11 cellular contexts compared by ENCODE assay signal in genomic region chr4:134024251-134024650, GRCh38.
DNase-seq lines count a peak whose midpoint lies in the region; ATAC-seq and TF ChIP-seq lines count a peak whose summit lies in the region.
"Had no signal": no experiment of that assay in that cellular context is flagged by ENCODE, and none has a peak within 500 bp of the region (broad histone marks: within the 10 kb centered on the region; RNA-seq: fewer than 3 reads in every experiment).

No MANE protein-coding gene starts in this region.

- ATAC-seq in HG03442 (IDR thresholded peaks at IDR 0.05; ENCODE audit: unreplicated experiment) = no peak
- ATAC-seq in GM19467 (IDR thresholded peaks at IDR 0.05; ENCODE audit: unreplicated experiment) = no peak
- ATAC-seq in activated T-cell treated with anti-CD3 and anti-CD28 coated beads, Interleukin-2, amount 50 U/mL, for 72 hours (replicated peaks in 1 of 2) = no peak

- no peaks in the 10 kb centered on the region for H3K79me2 ChIP-seq in KMS-11 (ENCODE audit: insufficient read depth, low read depth)

- peaks cover 2% of the 10 kb centered on the region in 2 donors for H3K9me3 Mint-ChIP-seq in activated T-cell treated with anti-CD3 and anti-CD28 coated beads, Interleukin-2, amount 50 U/mL, for 72 hours

- no peaks in the 10 kb centered on the region for H4K20me1 ChIP-seq in KMS-11 (ENCODE audit: insufficient read depth)

- peaks cover 10% of the 10 kb centered on the region for H3K4me1 ChIP-seq in KMS-11 (ENCODE audit: low read depth, poor library complexity, severe bottlenecking)
- H3K4me1 ChIP-seq: spleen had no signal

- H3K36me3 Mint-ChIP-seq in activated T-cell treated with anti-CD3 and anti-CD28 coated beads, Interleukin-2, amount 50 U/mL, for 72 hours (ENCODE audit: insufficient read depth in 2 of 2) = no peaks in the 10 kb centered on the region

- no peak overlapping the region for H3K27ac Mint-ChIP-seq in activated T-cell treated with anti-CD3 and anti-CD28 coated beads, Interleukin-2, amount 50 U/mL, for 72 hours

- H3K4me3 ChIP-seq in KMS-11 (IDR thresholded peaks at IDR 0.05; ENCODE audit: insufficient read depth, low read depth, low read length) (no peak overlapping the region), WERI-Rb-1 (ENCODE audit: low read depth, low read length) (no peak overlapping the region), kidney epithelial cell (ENCODE audit: low read depth, low read length) (no peak overlapping the region)
- H3K4me3 ChIP-seq: spleen had no signal

- H3K4me3 Mint-ChIP-seq in activated T-cell treated with anti-CD3 and anti-CD28 coated beads, Interleukin-2, amount 50 U/mL, for 72 hours = no peak overlapping the region

- H3K27ac ChIP-seq in KMS-11 = no peak overlapping the region
- no peak overlapping the region for H3K27ac ChIP-seq in WERI-Rb-1
- H3K27ac ChIP-seq: spleen had no signal

- H3K4me1 Mint-ChIP-seq in activated T-cell treated with anti-CD3 and anti-CD28 coated beads, Interleukin-2, amount 50 U/mL, for 72 hours (ENCODE audit: low read depth) = no peaks in the 10 kb centered on the region

- H3K4me2 ChIP-seq in KMS-11 = no peak overlapping the region

- H2AFZ ChIP-seq in KMS-11 (ENCODE audit: low read depth) = no peak overlapping the region

- H3K27me3 ChIP-seq in KMS-11 (ENCODE audit: insufficient read depth, low read depth) (no peaks in the 10 kb centered on the region), WERI-Rb-1 (ENCODE audit: insufficient read depth, low read depth, severe bottlenecking) (no peaks in the 10 kb centered on the region), kidney epithelial cell (ENCODE audit: control insufficient read depth, insufficient read depth, low read length) (no peaks in the 10 kb centered on the region)
- H3K27me3 ChIP-seq: spleen had no signal

- no peak overlapping the region for H3K9ac ChIP-seq in KMS-11

- no peaks in the 10 kb centered on the region for H3K9me3 ChIP-seq in WERI-Rb-1 (ENCODE audit: severe bottlenecking)
- H3K9me3 ChIP-seq: spleen had no signal

- H3K36me3 ChIP-seq in KMS-11 (ENCODE audit: insufficient read depth) (no peaks in the 10 kb centered on the region), WERI-Rb-1 (no peaks in the 10 kb centered on the region), kidney epithelial cell (ENCODE audit: control insufficient read depth, insufficient read depth, low read length) (no peaks in the 10 kb centered on the region)
- H3K36me3 ChIP-seq: spleen had no signal

- no peaks in the 10 kb centered on the region for H3K27me3 Mint-ChIP-seq in activated T-cell treated with anti-CD3 and anti-CD28 coated beads, Interleukin-2, amount 50 U/mL, for 72 hours (ENCODE audit: low read depth)

- DNase-seq in ELF-1 (ENCODE audit: low read depth, low spot score) (peak; percentile 36), WERI-Rb-1 (peak; percentile 29), kidney epithelial cell (ENCODE audit: low read depth) (no peak), CD1c-positive myeloid dendritic cell (ENCODE audit: extremely low spot score) (no peak)
- DNase-seq in activated T-cell treated with anti-CD3 and anti-CD28 coated beads, Interleukin-2, amount 50 U/mL, for 72 hours = no peak
- DNase-seq: amygdala, NCI-H1048, spleen had no signal

- TF ChIP-seq CTCF in KMS-11 (conservative IDR thresholded peaks at IDR 0.05; ENCODE audit: low read depth, low read length) (peak; percentile 28; the same call in 1 of the 2 replicates), WERI-Rb-1 (IDR thresholded peaks at IDR 0.05; ENCODE audit: low read depth, low read length) (peak; percentile 68), kidney epithelial cell (IDR thresholded peaks at IDR 0.05; ENCODE audit: insufficient read depth, low read length, poor library complexity, severe bottlenecking) (peak; percentile 47)

Comparison
In these comparisons a context has a peak if more than half of its experiments do, and no peak if none do; other contexts are left out.
1. DNase-seq: peak in ELF-1 (single experiment) and WERI-Rb-1 (single experiment); none in kidney epithelial cell (single experiment), CD1c-positive myeloid dendritic cell (single experiment) and activated T-cell treated with anti-CD3 and anti-CD28 coated beads, Interleukin-2, amount 50 U/mL, for 72 hours (0 of 2).
2. Peak in every context shown above with its lines, with median percentiles within 50 percentile points of each other: CTCF ChIP-seq.